In the genomic region with DNA sequence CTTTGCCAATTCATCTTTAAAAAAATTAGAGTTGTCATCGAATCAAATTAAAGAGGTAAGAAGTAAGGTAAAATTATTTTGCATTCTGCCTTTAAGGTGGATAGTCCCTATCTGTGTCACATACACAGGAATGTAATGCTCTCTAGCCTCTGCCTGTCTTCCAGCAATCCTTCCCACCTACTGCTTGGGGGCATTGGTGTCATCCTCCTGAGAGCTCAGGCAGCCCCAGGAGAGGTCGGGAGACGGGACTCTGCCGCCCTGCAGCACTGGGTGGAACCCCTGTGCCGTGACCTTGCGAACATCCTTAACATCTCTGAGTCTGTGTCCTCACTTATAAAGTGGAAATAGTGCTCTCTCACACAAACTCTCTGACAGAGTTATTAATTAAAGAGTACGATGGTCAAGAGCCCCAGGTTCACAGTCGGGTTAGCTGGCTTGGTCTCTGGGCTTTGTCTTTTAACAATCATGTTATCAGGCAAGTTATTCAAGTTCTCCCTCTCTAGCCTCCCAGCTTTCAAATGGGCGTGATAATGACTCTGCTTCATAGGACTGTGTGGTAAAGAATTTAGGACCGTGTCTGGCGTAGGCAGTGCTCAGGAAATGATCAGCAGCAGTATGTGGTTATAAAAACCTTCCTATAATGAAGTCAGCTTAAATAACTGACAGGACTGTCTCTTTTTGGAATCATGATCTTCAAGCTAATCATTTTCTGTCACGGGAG, we compare ENCODE assay signal across 1 cellular context.
TF ChIP-seq lines count a peak whose summit lies in the region.

No MANE protein-coding gene starts in this region.

TF ChIP-seq in GM23338, 12 proteins besides CTCF, POLR2A, EP300 and RAD21:
- TF ChIP-seq, protein P1, sequence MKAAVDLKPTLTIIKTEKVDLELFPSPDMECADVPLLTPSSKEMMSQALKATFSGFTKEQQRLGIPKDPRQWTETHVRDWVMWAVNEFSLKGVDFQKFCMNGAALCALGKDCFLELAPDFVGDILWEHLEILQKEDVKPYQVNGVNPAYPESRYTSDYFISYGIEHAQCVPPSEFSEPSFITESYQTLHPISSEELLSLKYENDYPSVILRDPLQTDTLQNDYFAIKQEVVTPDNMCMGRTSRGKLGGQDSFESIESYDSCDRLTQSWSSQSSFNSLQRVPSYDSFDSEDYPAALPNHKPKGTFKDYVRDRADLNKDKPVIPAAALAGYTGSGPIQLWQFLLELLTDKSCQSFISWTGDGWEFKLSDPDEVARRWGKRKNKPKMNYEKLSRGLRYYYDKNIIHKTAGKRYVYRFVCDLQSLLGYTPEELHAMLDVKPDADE (IDR thresholded peaks at IDR 0.05) = no peak
- TF ChIP-seq, protein P2, sequence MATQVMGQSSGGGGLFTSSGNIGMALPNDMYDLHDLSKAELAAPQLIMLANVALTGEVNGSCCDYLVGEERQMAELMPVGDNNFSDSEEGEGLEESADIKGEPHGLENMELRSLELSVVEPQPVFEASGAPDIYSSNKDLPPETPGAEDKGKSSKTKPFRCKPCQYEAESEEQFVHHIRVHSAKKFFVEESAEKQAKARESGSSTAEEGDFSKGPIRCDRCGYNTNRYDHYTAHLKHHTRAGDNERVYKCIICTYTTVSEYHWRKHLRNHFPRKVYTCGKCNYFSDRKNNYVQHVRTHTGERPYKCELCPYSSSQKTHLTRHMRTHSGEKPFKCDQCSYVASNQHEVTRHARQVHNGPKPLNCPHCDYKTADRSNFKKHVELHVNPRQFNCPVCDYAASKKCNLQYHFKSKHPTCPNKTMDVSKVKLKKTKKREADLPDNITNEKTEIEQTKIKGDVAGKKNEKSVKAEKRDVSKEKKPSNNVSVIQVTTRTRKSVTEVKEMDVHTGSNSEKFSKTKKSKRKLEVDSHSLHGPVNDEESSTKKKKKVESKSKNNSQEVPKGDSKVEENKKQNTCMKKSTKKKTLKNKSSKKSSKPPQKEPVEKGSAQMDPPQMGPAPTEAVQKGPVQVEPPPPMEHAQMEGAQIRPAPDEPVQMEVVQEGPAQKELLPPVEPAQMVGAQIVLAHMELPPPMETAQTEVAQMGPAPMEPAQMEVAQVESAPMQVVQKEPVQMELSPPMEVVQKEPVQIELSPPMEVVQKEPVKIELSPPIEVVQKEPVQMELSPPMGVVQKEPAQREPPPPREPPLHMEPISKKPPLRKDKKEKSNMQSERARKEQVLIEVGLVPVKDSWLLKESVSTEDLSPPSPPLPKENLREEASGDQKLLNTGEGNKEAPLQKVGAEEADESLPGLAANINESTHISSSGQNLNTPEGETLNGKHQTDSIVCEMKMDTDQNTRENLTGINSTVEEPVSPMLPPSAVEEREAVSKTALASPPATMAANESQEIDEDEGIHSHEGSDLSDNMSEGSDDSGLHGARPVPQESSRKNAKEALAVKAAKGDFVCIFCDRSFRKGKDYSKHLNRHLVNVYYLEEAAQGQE (IDR thresholded peaks at IDR 0.05; ENCODE audit: unreplicated experiment) = no peak
- no peak for TF ChIP-seq POLR2AphosphoS5 (IDR thresholded peaks at IDR 0.05; ENCODE audit: low read depth)
- no peak for TF ChIP-seq EZH2phosphoT487 (IDR thresholded peaks at IDR 0.05; ENCODE audit: unreplicated experiment)
- TF ChIP-seq ZNF331 (CRISPR knock-in tag; IDR thresholded peaks at IDR 0.05; ENCODE audit: low read depth) = no peak
- no peak for TF ChIP-seq EZH2 (IDR thresholded peaks at IDR 0.05; ENCODE audit: low read depth, unreplicated experiment)
- no peak for TF ChIP-seq CREB1 (CRISPR knock-in tag; IDR thresholded peaks at IDR 0.05; ENCODE audit: low read depth)
- no peak for TF ChIP-seq NANOG (IDR thresholded peaks at IDR 0.05; ENCODE audit: borderline replicate concordance)
- no peak for TF ChIP-seq STAT1 (IDR thresholded peaks at IDR 0.05; ENCODE audit: unreplicated experiment)
- TF ChIP-seq JUNB (IDR thresholded peaks at IDR 0.05; ENCODE audit: unreplicated experiment) = no peak
- no peak for TF ChIP-seq ZNF114 (CRISPR knock-in tag; IDR thresholded peaks at IDR 0.05)
- TF ChIP-seq, protein P3, sequence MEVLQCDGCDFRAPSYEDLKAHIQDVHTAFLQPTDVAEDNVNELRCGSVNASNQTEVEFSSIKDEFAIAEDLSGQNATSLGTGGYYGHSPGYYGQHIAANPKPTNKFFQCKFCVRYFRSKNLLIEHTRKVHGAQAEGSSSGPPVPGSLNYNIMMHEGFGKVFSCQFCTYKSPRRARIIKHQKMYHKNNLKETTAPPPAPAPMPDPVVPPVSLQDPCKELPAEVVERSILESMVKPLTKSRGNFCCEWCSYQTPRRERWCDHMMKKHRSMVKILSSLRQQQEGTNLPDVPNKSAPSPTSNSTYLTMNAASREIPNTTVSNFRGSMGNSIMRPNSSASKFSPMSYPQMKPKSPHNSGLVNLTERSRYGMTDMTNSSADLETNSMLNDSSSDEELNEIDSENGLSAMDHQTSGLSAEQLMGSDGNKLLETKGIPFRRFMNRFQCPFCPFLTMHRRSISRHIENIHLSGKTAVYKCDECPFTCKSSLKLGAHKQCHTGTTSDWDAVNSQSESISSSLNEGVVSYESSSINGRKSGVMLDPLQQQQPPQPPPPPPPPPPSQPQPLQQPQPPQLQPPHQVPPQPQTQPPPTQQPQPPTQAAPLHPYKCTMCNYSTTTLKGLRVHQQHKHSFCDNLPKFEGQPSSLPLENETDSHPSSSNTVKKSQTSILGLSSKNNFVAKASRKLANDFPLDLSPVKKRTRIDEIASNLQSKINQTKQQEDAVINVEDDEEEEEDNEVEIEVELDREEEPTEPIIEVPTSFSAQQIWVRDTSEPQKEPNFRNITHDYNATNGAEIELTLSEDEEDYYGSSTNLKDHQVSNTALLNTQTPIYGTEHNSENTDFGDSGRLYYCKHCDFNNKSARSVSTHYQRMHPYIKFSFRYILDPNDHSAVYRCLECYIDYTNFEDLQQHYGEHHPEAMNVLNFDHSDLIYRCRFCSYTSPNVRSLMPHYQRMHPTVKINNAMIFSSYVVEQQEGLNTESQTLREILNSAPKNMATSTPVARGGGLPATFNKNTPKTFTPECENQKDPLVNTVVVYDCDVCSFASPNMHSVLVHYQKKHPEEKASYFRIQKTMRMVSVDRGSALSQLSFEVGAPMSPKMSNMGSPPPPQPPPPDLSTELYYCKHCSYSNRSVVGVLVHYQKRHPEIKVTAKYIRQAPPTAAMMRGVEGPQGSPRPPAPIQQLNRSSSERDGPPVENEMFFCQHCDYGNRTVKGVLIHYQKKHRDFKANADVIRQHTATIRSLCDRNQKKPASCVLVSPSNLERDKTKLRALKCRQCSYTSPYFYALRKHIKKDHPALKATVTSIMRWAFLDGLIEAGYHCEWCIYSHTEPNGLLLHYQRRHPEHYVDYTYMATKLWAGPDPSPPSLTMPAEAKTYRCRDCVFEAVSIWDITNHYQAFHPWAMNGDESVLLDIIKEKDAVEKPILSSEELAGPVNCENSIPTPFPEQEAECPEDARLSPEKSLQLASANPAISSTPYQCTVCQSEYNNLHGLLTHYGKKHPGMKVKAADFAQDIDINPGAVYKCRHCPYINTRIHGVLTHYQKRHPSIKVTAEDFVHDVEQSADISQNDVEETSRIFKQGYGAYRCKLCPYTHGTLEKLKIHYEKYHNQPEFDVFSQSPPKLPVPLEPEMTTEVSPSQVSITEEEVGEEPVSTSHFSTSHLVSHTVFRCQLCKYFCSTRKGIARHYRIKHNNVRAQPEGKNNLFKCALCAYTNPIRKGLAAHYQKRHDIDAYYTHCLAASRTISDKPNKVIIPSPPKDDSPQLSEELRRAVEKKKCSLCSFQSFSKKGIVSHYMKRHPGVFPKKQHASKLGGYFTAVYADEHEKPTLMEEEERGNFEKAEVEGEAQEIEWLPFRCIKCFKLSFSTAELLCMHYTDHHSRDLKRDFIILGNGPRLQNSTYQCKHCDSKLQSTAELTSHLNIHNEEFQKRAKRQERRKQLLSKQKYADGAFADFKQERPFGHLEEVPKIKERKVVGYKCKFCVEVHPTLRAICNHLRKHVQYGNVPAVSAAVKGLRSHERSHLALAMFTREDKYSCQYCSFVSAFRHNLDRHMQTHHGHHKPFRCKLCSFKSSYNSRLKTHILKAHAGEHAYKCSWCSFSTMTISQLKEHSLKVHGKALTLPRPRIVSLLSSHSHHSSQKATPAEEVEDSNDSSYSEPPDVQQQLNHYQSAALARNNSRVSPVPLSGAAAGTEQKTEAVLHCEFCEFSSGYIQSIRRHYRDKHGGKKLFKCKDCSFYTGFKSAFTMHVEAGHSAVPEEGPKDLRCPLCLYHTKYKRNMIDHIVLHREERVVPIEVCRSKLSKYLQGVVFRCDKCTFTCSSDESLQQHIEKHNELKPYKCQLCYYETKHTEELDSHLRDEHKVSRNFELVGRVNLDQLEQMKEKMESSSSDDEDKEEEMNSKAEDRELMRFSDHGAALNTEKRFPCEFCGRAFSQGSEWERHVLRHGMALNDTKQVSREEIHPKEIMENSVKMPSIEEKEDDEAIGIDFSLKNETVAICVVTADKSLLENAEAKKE (CRISPR knock-in tag; IDR thresholded peaks at IDR 0.05) = no peak
